Comparison of ENCODE assay signal across 1 cellular context in genomic region chr3:158097571-158098553, GRCh38.
TF ChIP-seq lines count a peak whose summit lies in the region.

No MANE protein-coding gene starts in this region.

TF ChIP-seq in HepG2, 621 proteins besides CTCF, POLR2A, EP300 and RAD21 (continued from another document and continues in another):
- peak; percentile 97 for TF ChIP-seq ZNF253 (CRISPR knock-in tag; IDR thresholded peaks at IDR 0.05; ENCODE audit: borderline replicate concordance)
- TF ChIP-seq MAFF (IDR thresholded peaks at IDR 0.05; ENCODE audit: low read depth, low read length), result no peak
- 0 out of 2 replicates have a peak, but pooled peaks have one; percentile 24 for TF ChIP-seq ZBTB34 (CRISPR knock-in tag; IDR thresholded peaks at IDR 0.05)
- TF ChIP-seq HDAC2 (CRISPR knock-in tag; IDR thresholded peaks at IDR 0.05), result peak; percentile 90
- TF ChIP-seq HIVEP1 (CRISPR knock-in tag; IDR thresholded peaks at IDR 0.05), result peak; percentile 88
- no peak for TF ChIP-seq ZNF20 (CRISPR knock-in tag; IDR thresholded peaks at IDR 0.05)
- TF ChIP-seq ZSCAN12 (CRISPR knock-in tag; IDR thresholded peaks at IDR 0.05), result peak; percentile 94
- no peak for TF ChIP-seq ZMYM2 (CRISPR knock-in tag; IDR thresholded peaks at IDR 0.05)
- TF ChIP-seq MAX (IDR thresholded peaks at IDR 0.05), result peak; percentile 98
- 0 out of 2 replicates have a peak, but pooled peaks have one; percentile 79 for TF ChIP-seq ATAD3A (CRISPR knock-in tag; IDR thresholded peaks at IDR 0.05)
- peak; percentile 59; the same call in 1 of the 2 replicates for TF ChIP-seq TARDBP (CRISPR knock-in tag; IDR thresholded peaks at IDR 0.05)
- peak; percentile 79; the same call in 1 of the 2 replicates for TF ChIP-seq ESRRA (CRISPR knock-in tag; IDR thresholded peaks at IDR 0.05; ENCODE audit: low read depth)
- no peak for TF ChIP-seq CHCHD3 (CRISPR knock-in tag; IDR thresholded peaks at IDR 0.05)
- TF ChIP-seq TCF7 (IDR thresholded peaks at IDR 0.05; ENCODE audit: low read depth), result no peak
- no peak for TF ChIP-seq ATF7 (IDR thresholded peaks at IDR 0.05)
- peak; percentile 78 for TF ChIP-seq ATF7 (CRISPR knock-in tag; IDR thresholded peaks at IDR 0.05)
- TF ChIP-seq ZSCAN21 (CRISPR knock-in tag; IDR thresholded peaks at IDR 0.05; ENCODE audit: borderline replicate concordance), result peak; percentile 97; the same call in 1 of the 2 replicates
- TF ChIP-seq SMAD9 (CRISPR knock-in tag; IDR thresholded peaks at IDR 0.05), result peak; percentile 95
- TF ChIP-seq HNRNPK (IDR thresholded peaks at IDR 0.05; ENCODE audit: low read depth, low read length, poor library complexity, severe bottlenecking), result no peak
- peak; percentile 87; the same call in 1 of the 2 replicates for TF ChIP-seq ZNF430 (CRISPR knock-in tag; IDR thresholded peaks at IDR 0.05)
- TF ChIP-seq ZNF292 (CRISPR knock-in tag; IDR thresholded peaks at IDR 0.05; ENCODE audit: borderline replicate concordance, low read depth), result peak; percentile 80; the same call in 1 of the 2 replicates
- TF ChIP-seq EZH2 (conservative IDR thresholded peaks at IDR 0.05; ENCODE audit: low read depth, low read length), result peak; percentile 25; the same call in 1 of the 2 replicates
- TF ChIP-seq ISL2 (CRISPR knock-in tag; IDR thresholded peaks at IDR 0.05), result peak; percentile 73
- no peak for TF ChIP-seq NR2F1 (CRISPR knock-in tag; IDR thresholded peaks at IDR 0.05)
- peak; percentile 70 for TF ChIP-seq MED1 (CRISPR knock-in tag; IDR thresholded peaks at IDR 0.05)
- no peak for TF ChIP-seq HHEX (CRISPR knock-in tag; IDR thresholded peaks at IDR 0.05)
- TF ChIP-seq NAIF1 (CRISPR knock-in tag; IDR thresholded peaks at IDR 0.05; ENCODE audit: borderline replicate concordance), result peak; percentile 91; the same call in 1 of the 2 replicates
- no peak for TF ChIP-seq TRIM22 (IDR thresholded peaks at IDR 0.05)
- TF ChIP-seq ATF6 (CRISPR knock-in tag; conservative IDR thresholded peaks at IDR 0.05), result no peak
- peak; percentile 69; the same call in 1 of the 2 replicates for TF ChIP-seq ZNF569 (CRISPR knock-in tag; IDR thresholded peaks at IDR 0.05; ENCODE audit: borderline replicate concordance)
- no peak for TF ChIP-seq IKZF1 (IDR thresholded peaks at IDR 0.05)
- TF ChIP-seq STAG1 (CRISPR knock-in tag; IDR thresholded peaks at IDR 0.05), result no peak
- peak; percentile 72 to 85 for TF ChIP-seq HMGXB4 (CRISPR knock-in tag; IDR thresholded peaks at IDR 0.05; ENCODE audit: borderline replicate concordance in 1 of 2, low read depth in 1 of 2)
- TF ChIP-seq ZNF17 (CRISPR knock-in tag; IDR thresholded peaks at IDR 0.05), result no peak; the same call in 1 of the 2 replicates
- no peak for TF ChIP-seq MZF1 (CRISPR knock-in tag; IDR thresholded peaks at IDR 0.05; ENCODE audit: borderline replicate concordance)
- TF ChIP-seq ZNF280D (CRISPR knock-in tag; IDR thresholded peaks at IDR 0.05), result peak; percentile 86
- TF ChIP-seq HCFC1 (IDR thresholded peaks at IDR 0.05; ENCODE audit: low read depth, low read length), result no peak
- peak; percentile 70; the same call in 1 of the 2 replicates for TF ChIP-seq GATAD1 (CRISPR knock-in tag; IDR thresholded peaks at IDR 0.05)
- peak; percentile 95 for TF ChIP-seq ARHGAP35 (CRISPR knock-in tag; IDR thresholded peaks at IDR 0.05; ENCODE audit: borderline replicate concordance)
- peak; percentile 94; the same call in 1 of the 2 replicates for TF ChIP-seq LBX2 (CRISPR knock-in tag; IDR thresholded peaks at IDR 0.05; ENCODE audit: borderline replicate concordance)
- TF ChIP-seq ZNF605 (CRISPR knock-in tag; IDR thresholded peaks at IDR 0.05), result peak; percentile 96
- peak; percentile 69; the same call in 1 of the 2 replicates for TF ChIP-seq ZFP82 (CRISPR knock-in tag; IDR thresholded peaks at IDR 0.05; ENCODE audit: borderline replicate concordance)
- TF ChIP-seq REPIN1 (CRISPR knock-in tag; IDR thresholded peaks at IDR 0.05; ENCODE audit: borderline replicate concordance, low read depth), result peak; percentile 92
- TF ChIP-seq YEATS2 (CRISPR knock-in tag; IDR thresholded peaks at IDR 0.05; ENCODE audit: borderline replicate concordance), result peak; percentile 86
- 0 out of 2 replicates have a peak, but pooled peaks have one; percentile 25 for TF ChIP-seq FOXO4 (CRISPR knock-in tag; conservative IDR thresholded peaks at IDR 0.05)
- TF ChIP-seq TCF7L2 (IDR thresholded peaks at IDR 0.05; ENCODE audit: low read depth, low read length), result no peak
- no peak for TF ChIP-seq ZNF3 (CRISPR knock-in tag; IDR thresholded peaks at IDR 0.05)
- no peak for TF ChIP-seq ZNF83 (CRISPR knock-in tag; IDR thresholded peaks at IDR 0.05; ENCODE audit: borderline replicate concordance)
- TF ChIP-seq KDM1A (CRISPR knock-in tag; IDR thresholded peaks at IDR 0.05), result 0 out of 2 replicates have a peak, but pooled peaks have one; percentile 33
- no peak for TF ChIP-seq CC2D1A (CRISPR knock-in tag; IDR thresholded peaks at IDR 0.05)
- TF ChIP-seq ZNF18 (CRISPR knock-in tag; IDR thresholded peaks at IDR 0.05; ENCODE audit: insufficient replicate concordance), result peak; percentile 62
